1 cellular context compared by ENCODE assay signal in the genomic region with DNA sequence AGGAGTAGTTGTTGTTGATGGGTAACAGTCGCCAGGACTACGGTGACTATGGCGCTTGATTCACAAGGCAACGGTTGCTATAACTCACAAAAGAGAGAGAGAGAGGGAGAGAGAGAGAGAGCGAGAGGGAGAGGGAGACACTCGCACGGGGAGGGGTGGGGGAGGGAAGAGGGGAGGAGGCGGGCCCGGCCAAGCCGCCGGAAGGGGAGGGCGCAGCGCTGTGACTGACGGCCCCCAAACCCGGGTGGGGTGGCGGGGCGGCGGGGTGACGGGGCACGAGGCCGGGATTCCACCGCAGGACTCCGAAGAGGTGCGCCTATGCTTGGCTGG.
TF ChIP-seq lines count a peak whose summit lies in the region.

A gene (minus strand): TSS at position 166 of the 330 bp plus-strand sequence. CDS start 130,413 bp downstream, outside the sequence.

TF ChIP-seq in H1, 55 proteins besides CTCF, POLR2A, EP300 and RAD21:
- TF ChIP-seq JUND (IDR thresholded peaks at IDR 0.05; ENCODE audit: low read length) (peak; percentile 91), RNF2 (IDR thresholded peaks at IDR 0.05; ENCODE audit: borderline replicate concordance, low read depth, low read length, missing control alignments, poor library complexity, severe bottlenecking) (no peak), JUN (IDR thresholded peaks at IDR 0.05; ENCODE audit: low read depth, low read length) (no peak), SP2 (IDR thresholded peaks at IDR 0.05; ENCODE audit: low read length) (no peak), TAF7 (optimal IDR thresholded peaks at IDR 0.05; ENCODE audit: borderline replicate concordance, low read depth, low read length) (peak; percentile 45), SIX5 (IDR thresholded peaks at IDR 0.05; ENCODE audit: low read depth, low read length) (no peak), BCL11A (IDR thresholded peaks at IDR 0.05; ENCODE audit: low read depth in 2 of 2, low read length in 2 of 2) (no peak), ZNF274 (IDR thresholded peaks at IDR 0.05; ENCODE audit: borderline replicate concordance, extremely low read depth, low read length) (no peak), SP1 (IDR thresholded peaks at IDR 0.05; ENCODE audit: low read depth, low read length) (peak; percentile 71; the same call in 1 of the 2 replicates), CBX8 (IDR thresholded peaks at IDR 0.05; ENCODE audit: borderline replicate concordance, low read depth, low read length) (no peak), CEBPB (IDR thresholded peaks at IDR 0.05; ENCODE audit: low read depth, low read length) (no peak), FOSL1 (IDR thresholded peaks at IDR 0.05; ENCODE audit: insufficient read depth, low read depth, low read length) (no peak), CHD2 (IDR thresholded peaks at IDR 0.05; ENCODE audit: low read length) (peak; percentile 63), EGR1 (IDR thresholded peaks at IDR 0.05; ENCODE audit: borderline replicate concordance, low read depth, low read length) (no peak), TAF1 (IDR thresholded peaks at IDR 0.05; ENCODE audit: low read depth, low read length) (no peak), BRCA1 (IDR thresholded peaks at IDR 0.05; ENCODE audit: low read depth, low read length) (no peak), SIN3A (conservative IDR thresholded peaks at IDR 0.05 in 1 of 2, IDR thresholded peaks at IDR 0.05 in 1 of 2; ENCODE audit: low read depth in 1 of 2, low read length in 2 of 2) (peak; percentile 95 to 98), TCF12 (IDR thresholded peaks at IDR 0.05; ENCODE audit: low read depth, low read length) (no peak)
